Comparison of ENCODE assay signal across 25 cellular contexts in the genomic region with DNA sequence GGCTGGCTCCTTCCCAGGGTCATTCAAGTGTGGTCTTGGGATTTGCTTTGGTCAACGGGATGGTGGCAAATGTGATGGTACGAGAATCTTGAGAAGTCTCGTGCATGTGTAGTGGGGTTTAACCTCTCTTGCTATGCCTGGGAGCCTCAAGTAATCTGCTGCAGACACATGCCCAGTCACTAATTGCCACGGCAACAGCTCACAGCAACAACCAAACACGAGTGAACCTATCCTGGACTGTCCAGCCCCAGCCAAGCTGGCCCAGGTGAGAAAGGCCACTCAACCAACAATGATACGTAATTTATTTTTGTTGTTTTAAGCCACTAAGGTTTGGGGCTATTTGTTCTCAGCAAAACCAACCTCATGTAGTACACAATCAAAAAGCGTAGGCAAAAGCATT. TPM values are rescaled to one million over a fixed set of nuclear protein-coding genes. Genes with fewer than 3 reads are reported as not detected.
A peak's percentile ranks its signal among the peaks of the same experiment; 100 is the strongest.
DNase-seq lines count a peak whose midpoint lies in the region; ATAC-seq, FAIRE-seq and TF ChIP-seq lines count a peak whose summit lies in the region.
"Had no signal": no experiment of that assay in that cellular context is flagged by ENCODE, and none has a peak within 500 bp of the region (broad histone marks: within the 10 kb centered on the region; RNA-seq: fewer than 3 reads in every experiment).

No MANE protein-coding gene starts in this region.

- CTCF ChIA-PET in HepG2 (lab: Yijun Ruan, JAX; ENCODE audit: low intra/inter-chr PET ratio, low total read pairs), result no interaction called here
- CTCF ChIA-PET in CD4-positive, alpha-beta T cell (lab: Charles Lee), result no interaction called here

- peaks cover 10% of the 10 kb centered on the region for H3K4me1 Mint-ChIP-seq in CD4-positive, alpha-beta T cell (ENCODE audit: low read depth)

- intact Hi-C loops in HepG2 (cut with micrococcal nuclease; ENCODE audit: unreplicated experiment), result no loop called here
- intact Hi-C loops in CD4-positive, alpha-beta T cell (cut with DNase I, micrococcal nuclease), result no loop called here

- H3K36me3 ChIP-seq in bronchial epithelial cell (ENCODE audit: control insufficient read depth, insufficient read depth, low read length) (peaks cover 27% of the 10 kb centered on the region), HepG2 (replicated peaks in 1 of 2; ENCODE audit: control insufficient read depth in 1 of 2, insufficient read depth in 2 of 2, low read length in 2 of 2) (no peaks in the 10 kb centered on the region)
- H3K36me3 ChIP-seq: SJSA1 had no signal

- TF ChIP-seq CTCF in bronchial epithelial cell (IDR thresholded peaks at IDR 0.05; ENCODE audit: insufficient read depth, low read length, severe bottlenecking) (no peak), HepG2 (CRISPR knock-in tag; IDR thresholded peaks at IDR 0.05) (no peak)
- TF ChIP-seq CTCF in CD4-positive, alpha-beta T cell (IDR thresholded peaks at IDR 0.05), result no peak

- no peaks in the 10 kb centered on the region for H3K9me3 ChIP-seq in HepG2 (ENCODE audit: low read length)
- H3K9me3 ChIP-seq in CD4-positive, alpha-beta T cell (ENCODE audit: control insufficient read depth, low read length), result no peaks in the 10 kb centered on the region
- H3K9me3 ChIP-seq: MG63, Peyer's patch, SJSA1 had no signal

- H3K27me3 Mint-ChIP-seq in CD4-positive, alpha-beta T cell, result no peaks in the 10 kb centered on the region

- H2AFZ ChIP-seq in HepG2 (ENCODE audit: low read length), result no peak overlapping the region

- peaks cover 5% of the 10 kb centered on the region for H3K9me3 Mint-ChIP-seq in CD4-positive, alpha-beta T cell

- H3K27ac Mint-ChIP-seq in CD4-positive, alpha-beta T cell, result no peak overlapping the region
- H3K27ac Mint-ChIP-seq: CD4-positive, CD25-positive, alpha-beta regulatory T cell had no signal

- H3K27ac ChIP-seq in HepG2 (ENCODE audit: extremely low read length, insufficient read depth, low read length), result no peak overlapping the region
- H3K27ac ChIP-seq in CD4-positive, alpha-beta T cell (ENCODE audit: low read depth, low read length), result no peak overlapping the region
- H3K27ac ChIP-seq: Peyer's patch, SJSA1 had no signal

- no peak overlapping the region for H3K4me2 ChIP-seq in HepG2 (ENCODE audit: low read depth, low read length)

- DNase-seq in Caki2 (ENCODE audit: low read depth) (peak; percentile 39), NCI-H774 (lab: John Stamatoyannopoulos, UW) (peak; percentile 14), bronchial epithelial cell (ENCODE audit: low read depth) (no peak), HepG2 (ENCODE audit: low spot score) (no peak), NCI-H226 (no peak)
- no peak for DNase-seq in activated effector memory CD4-positive, alpha-beta T cell treated with Interleukin-2 at 50 U/mL for 16 hours
- no peak for DNase-seq in CD4-positive, alpha-beta T cell
- DNase-seq: CD4-positive, CD25-positive, alpha-beta regulatory T cell; COR-L47; MG63; NCI-H1048; NCI-H1417 treated with DMSO at 0.1 percent for 48 hours; NCI-H187; NCI-H69; Peyer's patch had no signal

- no peak for ATAC-seq in HepG2
- no peak for ATAC-seq in CD4-positive, alpha-beta T cell (ENCODE audit: poor library complexity)

- no peak for TF ChIP-seq RAD21 in HepG2 (CRISPR knock-in tag; IDR thresholded peaks at IDR 0.05)

- POLR2A ChIA-PET in HepG2 (lab: Yijun Ruan, JAX), result interaction anchor here (2.1 kb wide), 1 partner anchor 12 kb away, joined by 4 read pairs; no protein-coding TSS in a partner anchor
- POLR2A ChIA-PET in CD4-positive, alpha-beta T cell (lab: Charles Lee), result no interaction called here

- FAIRE-seq in bronchial epithelial cell (lab: Jason Lieb, UNC) (peak; percentile 13), HepG2 (lab: Jason Lieb, UNC) (no peak)
- FAIRE-seq: G401.6, GM12892 had no signal

- no TSS peak for BruUV-seq in HepG2 (replicated peaks; lab: Mats Ljungman, UMichigan)

- no peak overlapping the region for H3K4me3 ChIP-seq in bronchial epithelial cell (ENCODE audit: low read depth, low read length)
- no peak overlapping the region for H3K4me3 ChIP-seq in HepG2 (replicated peaks in 1 of 3; ENCODE audit: insufficient read depth in 1 of 3, low read depth in 2 of 3, low read length in 3 of 3)
- H3K4me3 ChIP-seq: MG63, Peyer's patch, SJSA1 had no signal

- in situ Hi-C loops in Caki2 (cut with HindIII; ENCODE audit: low pct_unique_long_range_greater_than_20kb, low sequenced_read_pairs) (no loop called here), HepG2 (cut with HindIII; ENCODE audit: extremely low pct_ligation_motif_present, low pct_unique_long_range_greater_than_20kb) (no loop called here)

- WGBS in HepG2 (ENCODE audit: low lambda C conversion rate), result 77% methylated on average over 4 of the region's 7 CpGs

- H3K9ac ChIP-seq in HepG2 (ENCODE audit: insufficient read depth, low read depth, low read length), result no peak overlapping the region

- H3K79me2 ChIP-seq in HepG2 (ENCODE audit: insufficient read depth, low read length), result no peaks in the 10 kb centered on the region

- no peak for TF ChIP-seq EP300 in HepG2 (IDR thresholded peaks at IDR 0.05; ENCODE audit: low read depth in 2 of 2, low read length in 2 of 2)
- TF ChIP-seq EP300 in HepG2 (CRISPR knock-in tag; IDR thresholded peaks at IDR 0.05; ENCODE audit: borderline replicate concordance), result no peak

- H4K20me1 ChIP-seq in HepG2 (ENCODE audit: insufficient read depth, low read length), result no peaks in the 10 kb centered on the region

- H3K4me1 ChIP-seq in HepG2 (ENCODE audit: insufficient read depth, low read length), result peaks cover 13% of the 10 kb centered on the region; the same call in 1 of the 2 replicates
- H3K4me1 ChIP-seq: Peyer's patch, SJSA1 had no signal

- H3K36me3 Mint-ChIP-seq in CD4-positive, alpha-beta T cell (ENCODE audit: low read depth), result peaks cover 14% of the 10 kb centered on the region
- H3K36me3 Mint-ChIP-seq: CD4-positive, CD25-positive, alpha-beta regulatory T cell had no signal

- TF ChIP-seq POLR2A in HepG2 (IDR thresholded peaks at IDR 0.05; ENCODE audit: insufficient read depth in 1 of 2, low read depth in 2 of 2, low read length in 2 of 2), result no peak

- H3K4me3 Mint-ChIP-seq in CD4-positive, alpha-beta T cell, result no peak overlapping the region
- H3K4me3 Mint-ChIP-seq: CD4-positive, CD25-positive, alpha-beta regulatory T cell had no signal

- H3K27me3 ChIP-seq in bronchial epithelial cell (ENCODE audit: control insufficient read depth, insufficient read depth, low read length) (no peaks in the 10 kb centered on the region), HepG2 (ENCODE audit: control insufficient read depth in 1 of 2, insufficient read depth in 2 of 2, low read length in 2 of 2) (no peaks in the 10 kb centered on the region)
- no peaks in the 10 kb centered on the region for H3K27me3 ChIP-seq in CD4-positive, alpha-beta T cell (ENCODE audit: control insufficient read depth, insufficient read depth, low read length)
- H3K27me3 ChIP-seq: MG63, Peyer's patch, SJSA1 had no signal

TF ChIP-seq in HepG2, 621 proteins besides CTCF, POLR2A, EP300 and RAD21 (continues in another document):
- no peak for TF ChIP-seq SIN3B (IDR thresholded peaks at IDR 0.05; ENCODE audit: low read length)
- TF ChIP-seq ZNF263 (CRISPR knock-in tag; IDR thresholded peaks at IDR 0.05), result no peak
- TF ChIP-seq HIVEP1 (CRISPR knock-in tag; IDR thresholded peaks at IDR 0.05), result no peak
- TF ChIP-seq ZNF3 (CRISPR knock-in tag; IDR thresholded peaks at IDR 0.05), result no peak
- no peak for TF ChIP-seq YY1 (IDR thresholded peaks at IDR 0.05; ENCODE audit: insufficient read depth, insufficient replicate concordance, low read depth, low read length)
- no peak for TF ChIP-seq U2AF2 (IDR thresholded peaks at IDR 0.05; ENCODE audit: low read depth, low read length)
- peak; percentile 66 for TF ChIP-seq RFX5 (IDR thresholded peaks at IDR 0.05; ENCODE audit: low read depth, low read length)
- TF ChIP-seq RFX1 (IDR thresholded peaks at IDR 0.05), result peak; percentile 12; the same call in 1 of the 2 replicates
- no peak for TF ChIP-seq ZSCAN21 (CRISPR knock-in tag; IDR thresholded peaks at IDR 0.05; ENCODE audit: borderline replicate concordance)
- TF ChIP-seq TMF1 (CRISPR knock-in tag; IDR thresholded peaks at IDR 0.05; ENCODE audit: low read depth), result no peak
- no peak for TF ChIP-seq KMT2B (CRISPR knock-in tag; IDR thresholded peaks at IDR 0.05)
- no peak for TF ChIP-seq ZNF180 (CRISPR knock-in tag; IDR thresholded peaks at IDR 0.05; ENCODE audit: borderline replicate concordance, low read depth)

RNA-seq across cellular contexts. Expression of gene DDC, which starts 38.1 kb away (rescaled TPM):
- 0.90 and 4.4 TPM in 2 replicates for total RNA-seq in Caki2 (2014; rRNA removed; shearing (Covaris generic); ENCODE audit: low replicate concordance)
- 0.26 TPM in 1 of 2 replicates, not detected in the other for total RNA-seq in bronchial epithelial cell
- total RNA-seq in HepG2 (2016; rRNA removed; fragmentation: Illumina TruSeq; extraction: Trizol), result 93.3 and 126 TPM in 2 replicates
- total RNA-seq in HepG2 (2016; cell fraction: cytosol; rRNA removed; fragmentation: Illumina TruSeq; extraction: Trizol; ENCODE audit: low read depth), result 23.4 and 29.3 TPM in 2 replicates
- total RNA-seq in HepG2 (2016; cell fraction: insoluble cytoplasmic fraction; rRNA removed; fragmentation: Illumina TruSeq; extraction: Trizol), result 98.6 and 126 TPM in 2 replicates
- 43.9 and 45.3 TPM in 2 replicates for total RNA-seq in HepG2 (2016; cell fraction: membrane; rRNA removed; fragmentation: Illumina TruSeq; extraction: Trizol)
- total RNA-seq in HepG2 (2016; cell fraction: nucleus; rRNA removed; fragmentation: Illumina TruSeq; extraction: Trizol), result 63.9 and 66.7 TPM in 2 replicates
- polyA plus RNA-seq in HepG2 (2011; rRNA removed), result 10.1 and 11.7 TPM in 2 replicates
- polyA plus RNA-seq in HepG2 (2011; cell fraction: cytosol; rRNA removed), result 10.8 and 11.7 TPM in 2 replicates
- polyA plus RNA-seq in HepG2 (2011; cell fraction: nucleus; rRNA removed), result 7.3 and 9.2 TPM in 2 replicates
- polyA plus RNA-seq in HepG2 (2012), result 25.0 and 51.6 TPM in 2 replicates
- 17.2 and 21.3 TPM in 2 replicates for polyA plus RNA-seq in HepG2 (2016; cell fraction: cytosol; fragmentation: Illumina TruSeq; extraction: Trizol; ENCODE audit: low read depth)
- 93.5 and 100 TPM in 2 replicates for polyA plus RNA-seq in HepG2 (2016; cell fraction: insoluble cytoplasmic fraction; fragmentation: Illumina TruSeq; extraction: Trizol; ENCODE audit: low read depth)
- polyA plus RNA-seq in HepG2 (2016; cell fraction: membrane; fragmentation: Illumina TruSeq; extraction: Trizol; ENCODE audit: low read depth), result 22.3 and 29.4 TPM in 2 replicates
- 62.4 and 68.1 TPM in 2 replicates for polyA plus RNA-seq in HepG2 (2016; cell fraction: nucleus; fragmentation: Illumina TruSeq; extraction: Trizol; ENCODE audit: insufficient read depth, low read depth)
- 14.2 TPM in 1 of 2 replicates, not detected in the other for polyA minus RNA-seq in HepG2 (2011; rRNA and poly(A)+ RNA removed; ENCODE audit: low replicate concordance)
- polyA minus RNA-seq in HepG2 (2011; cell fraction: cytosol; rRNA and poly(A)+ RNA removed), result 6.2 and 7.7 TPM in 2 replicates
- polyA minus RNA-seq in HepG2 (2011; cell fraction: nucleus; rRNA and poly(A)+ RNA removed), result 10.3 and 12.4 TPM in 2 replicates
- not detected for total RNA-seq in CD4-positive, alpha-beta T cell
- total RNA-seq: A673; CD4-positive, CD25-positive, alpha-beta regulatory T cell; Daoy; H4; LHCN-M2; NCI-H460; OCI-LY7; SJSA1 had no signal
- polyA plus RNA-seq: BJ; CD4-positive, CD25-positive, alpha-beta regulatory T cell had no signal

Comparison
In these comparisons a context has a peak if more than half of its experiments do, and no peak if none do; other contexts are left out.
1. DNase-seq: peak in Caki2 (single experiment) and NCI-H774 (single experiment); none in bronchial epithelial cell (single experiment), HepG2 (single experiment), activated effector memory CD4-positive, alpha-beta T cell treated with Interleukin-2 at 50 U/mL for 16 hours (single experiment), CD4-positive, alpha-beta T cell (0 of 10) and NCI-H226 (single experiment).